Comparison of ENCODE assay signal across 8 cellular contexts in genomic region chr14:22677557-22677956, GRCh38. TPM values are rescaled to one million over a fixed set of nuclear protein-coding genes. Genes with fewer than 3 reads are reported as not detected.
"Had no signal": no experiment of that assay in that cellular context is flagged by ENCODE, and none has a peak within 500 bp of the region (broad histone marks: within the 10 kb centered on the region; RNA-seq: fewer than 3 reads in every experiment).

No MANE protein-coding gene starts in this region.

RNA-seq across cellular contexts. Expression of gene OR6J1, which starts 33.4 kb away (rescaled TPM):
- total RNA-seq: HT-29, IMR-90, LHCN-M2, MCF 10A, Right ventricle myocardium inferior, RPMI7951, SJCRH30, T-helper 17 cell had no signal
- polyA plus RNA-seq: IMR-90 had no signal
